27 cellular contexts compared by ENCODE assay signal in the genomic region with DNA sequence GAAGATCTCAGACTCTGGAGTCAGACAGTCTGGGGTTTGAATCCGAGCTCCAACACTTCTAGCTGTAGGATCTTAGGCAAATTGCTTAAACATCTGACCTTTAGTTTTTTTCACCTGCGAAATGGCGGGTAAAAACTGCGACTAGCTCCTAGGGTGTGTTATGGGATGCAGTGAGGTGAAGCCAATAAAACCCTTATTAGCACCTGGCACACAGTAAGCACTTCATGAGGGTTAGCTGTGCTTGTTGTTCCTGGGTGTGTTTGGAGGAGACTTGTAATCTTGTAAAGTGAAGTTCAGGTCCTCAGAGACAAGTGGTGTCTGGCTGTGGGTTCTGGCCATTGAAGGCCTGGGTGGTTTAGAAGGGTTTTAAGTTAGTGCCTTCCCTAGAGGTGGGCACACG.
DNase-seq lines count a peak whose midpoint lies in the region; ATAC-seq and TF ChIP-seq lines count a peak whose summit lies in the region.
"Had no signal": no experiment of that assay in that cellular context is flagged by ENCODE, and none has a peak within 500 bp of the region (broad histone marks: within the 10 kb centered on the region; RNA-seq: fewer than 3 reads in every experiment).

No MANE protein-coding gene starts in this region.

- ATAC-seq in left colon (peak; percentile 87), GM19452 (IDR thresholded peaks at IDR 0.05; ENCODE audit: unreplicated experiment) (no peak)
- no peak for ATAC-seq in stimulated activated effector memory CD8-positive, alpha-beta T cell treated with anti-CD3 and anti-CD28 coated beads, Interleukin-12 subunit alpha, Interleukin-12 subunit beta, amount 100 ng/mL, for 72 hours
- ATAC-seq: stimulated activated memory B cell treated with anti-CD40 and anti-IgM and Interleukin-4, amounts not matched to agents 10 μg/mL and 1 μg/mL and 100 μg/mL, for 72 hours had no signal

- intact Hi-C loops in left colon (cut with DNase I, micrococcal nuclease): no loop called here
- intact Hi-C loops in vagina (cut with DNase I): no loop called here

- CTCF ChIA-PET in GM10248 (lab: Yijun Ruan, JAX): no interaction called here

- H3K27ac ChIP-seq in vagina: no peak overlapping the region
- H3K27ac ChIP-seq: brain microvascular endothelial cell, GM23248, SK-N-MC, skin epidermis had no signal

- H3K36me3 ChIP-seq in vagina: peaks cover 0 to 37% of the 10 kb centered on the region in 2 donors
- H3K36me3 ChIP-seq: brain microvascular endothelial cell had no signal

- H3K4me3 ChIP-seq in vagina: no peak overlapping the region
- H3K4me3 ChIP-seq: GM23248, SK-N-MC, skin epidermis had no signal

- peak overlapping the region; percentile 88 for H3K27ac Mint-ChIP-seq in stimulated activated effector memory CD8-positive, alpha-beta T cell treated with anti-CD3 and anti-CD28 coated beads, Interleukin-12 subunit alpha, Interleukin-12 subunit beta, amount 100 ng/mL, for 72 hours
- H3K27ac Mint-ChIP-seq: B cell; dendritic cell treated with granulocyte-macrophage colony-stimulating factor and Interleukin-4, amounts not matched to agents 40 ng/mL and 50 ng/mL, for 4 days; HFFc6; stimulated activated memory B cell treated with anti-CD40 and anti-IgM and Interleukin-4, amounts not matched to agents 10 μg/mL and 1 μg/mL and 100 μg/mL, for 72 hours; T-helper 2 cell treated with Interferon-gamma antibody and Interleukin-4, amounts not matched to agents 5 μg/mL and 100 μg/mL, for 36 hours; type B pancreatic cell had no signal

- POLR2A ChIA-PET in GM10248 (lab: Yijun Ruan, JAX): no interaction called here

- no peaks in the 10 kb centered on the region for H3K9me3 ChIP-seq in vagina

- H3K4me3 Mint-ChIP-seq in stimulated activated effector memory CD8-positive, alpha-beta T cell treated with anti-CD3 and anti-CD28 coated beads, Interleukin-12 subunit alpha, Interleukin-12 subunit beta, amount 100 ng/mL, for 72 hours: no peak overlapping the region
- H3K4me3 Mint-ChIP-seq: B cell; dendritic cell treated with granulocyte-macrophage colony-stimulating factor and Interleukin-4, amounts not matched to agents 40 ng/mL and 50 ng/mL, for 4 days; HFFc6; stimulated activated memory B cell treated with anti-CD40 and anti-IgM and Interleukin-4, amounts not matched to agents 10 μg/mL and 1 μg/mL and 100 μg/mL, for 72 hours; T-helper 2 cell treated with Interferon-gamma antibody and Interleukin-4, amounts not matched to agents 5 μg/mL and 100 μg/mL, for 36 hours; type B pancreatic cell had no signal

- H3K4me1 Mint-ChIP-seq in stimulated activated effector memory CD8-positive, alpha-beta T cell treated with anti-CD3 and anti-CD28 coated beads, Interleukin-12 subunit alpha, Interleukin-12 subunit beta, amount 100 ng/mL, for 72 hours: peaks cover 81% of the 10 kb centered on the region

- H3K27me3 ChIP-seq in vagina: no peaks in the 10 kb centered on the region

- TF ChIP-seq CTCF in vagina (IDR thresholded peaks at IDR 0.05): no peak
- no peak for TF ChIP-seq CTCF in GM10248 (IDR thresholded peaks at IDR 0.05; ENCODE audit: control extremely low read depth, extremely low read depth, low read depth, missing control alignments)

- H3K4me1 ChIP-seq in vagina: peaks cover 78% of the 10 kb centered on the region

- H3K36me3 Mint-ChIP-seq in stimulated activated effector memory CD8-positive, alpha-beta T cell treated with anti-CD3 and anti-CD28 coated beads, Interleukin-12 subunit alpha, Interleukin-12 subunit beta, amount 100 ng/mL, for 72 hours: peaks cover 19% of the 10 kb centered on the region
- H3K36me3 Mint-ChIP-seq: stimulated activated memory B cell treated with anti-CD40 and anti-IgM and Interleukin-4, amounts not matched to agents 10 μg/mL and 1 μg/mL and 100 μg/mL, for 72 hours; type B pancreatic cell had no signal

- no peak for TF ChIP-seq POLR2A in vagina (IDR thresholded peaks at IDR 0.05)

- DNase-seq in NCI-H526 (lab: John Stamatoyannopoulos, UW) (peak; percentile 26 to 28), NCI-H526 treated with DMSO at 0.1 percent for 48 hours (lab: John Stamatoyannopoulos, UW) (no peak), NCI-H69 (lab: John Stamatoyannopoulos, UW) (peak; percentile 60), left colon (no peak), vagina (ENCODE audit: extremely low spot score in 2 of 2) (no peak), GM10248 (ENCODE audit: extremely low spot score) (no peak)
- DNase-seq in stimulated activated effector memory CD8-positive, alpha-beta T cell treated with anti-CD3 and anti-CD28 coated beads, Interleukin-12 subunit alpha, Interleukin-12 subunit beta, amount 100 ng/mL, for 72 hours (ENCODE audit: low spot score in 2 of 2): no peak
- DNase-seq: activated CD8-positive, alpha-beta memory T cell treated with anti-CD3 and anti-CD28 coated beads, Interleukin-2, amount 50 U/mL, for 4 hours; brain microvascular endothelial cell; Calu3; EL; glutamatergic neuron; GM23248; HFFc6; KBM-7; midbrain; NCI-H1694; posterior cingulate gyrus; stimulated activated CD4-positive, alpha-beta T cell treated with anti-CD3 and anti-CD28 coated beads, Interleukin-2, amount 100 ng/mL, for 24 hours had no signal

- H3K9me3 Mint-ChIP-seq in stimulated activated effector memory CD8-positive, alpha-beta T cell treated with anti-CD3 and anti-CD28 coated beads, Interleukin-12 subunit alpha, Interleukin-12 subunit beta, amount 100 ng/mL, for 72 hours: no peaks in the 10 kb centered on the region
- H3K9me3 Mint-ChIP-seq: dendritic cell treated with granulocyte-macrophage colony-stimulating factor and Interleukin-4, amounts not matched to agents 40 ng/mL and 50 ng/mL, for 4 days; HFFc6; stimulated activated memory B cell treated with anti-CD40 and anti-IgM and Interleukin-4, amounts not matched to agents 10 μg/mL and 1 μg/mL and 100 μg/mL, for 72 hours; T-helper 2 cell treated with Interferon-gamma antibody and Interleukin-4, amounts not matched to agents 5 μg/mL and 100 μg/mL, for 36 hours; type B pancreatic cell had no signal

Comparison
In these comparisons a context has a peak if more than half of its experiments do, and no peak if none do; other contexts are left out.
1. DNase-seq: peak in NCI-H526 (2 of 2) and NCI-H69 (single experiment); none in NCI-H526 treated with DMSO at 0.1 percent for 48 hours (single experiment), left colon (0 of 2), stimulated activated effector memory CD8-positive, alpha-beta T cell treated with anti-CD3 and anti-CD28 coated beads, Interleukin-12 subunit alpha, Interleukin-12 subunit beta, amount 100 ng/mL, for 72 hours (0 of 2), vagina (0 of 2) and GM10248 (single experiment).